ENCODE assay signal across 2 cellular contexts in the genomic region with DNA sequence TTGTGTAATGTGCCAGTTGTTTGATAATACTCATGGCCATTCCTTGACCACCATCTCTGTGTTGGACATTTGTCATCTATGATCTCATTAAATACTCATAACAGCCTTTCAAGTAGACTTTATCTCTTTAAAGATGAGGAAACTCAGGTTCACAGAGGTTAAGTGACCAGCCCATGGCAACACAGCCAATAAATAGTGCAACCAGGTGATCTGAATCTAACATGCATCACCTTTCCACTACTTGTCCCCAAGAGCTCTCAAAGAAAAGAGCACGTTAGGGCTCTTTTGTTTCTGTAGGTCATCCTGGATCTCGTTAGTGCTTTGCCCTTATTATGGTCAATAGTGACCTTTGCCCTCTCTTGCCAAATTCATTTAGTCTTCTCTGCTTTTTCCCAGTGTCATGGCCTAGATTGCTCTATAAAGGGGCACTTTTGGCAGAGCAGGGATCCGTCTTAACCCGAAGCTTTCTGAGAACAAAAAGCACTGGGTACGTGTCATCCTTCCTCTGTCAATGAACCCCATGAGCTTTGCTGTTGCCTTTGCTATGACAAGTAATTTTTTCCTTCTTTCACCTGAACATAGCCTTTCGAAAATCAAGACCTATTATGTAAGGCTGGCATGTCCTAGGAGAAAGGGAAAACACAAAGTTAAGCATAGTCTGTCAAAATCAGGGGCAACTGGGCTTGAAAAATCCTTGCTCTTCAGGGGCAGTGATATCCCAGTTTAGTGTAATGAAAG.
A peak's percentile ranks its signal among the peaks of the same experiment; 100 is the strongest.
TF ChIP-seq lines count a peak whose summit lies in the region.

No MANE protein-coding gene starts in this region.

TF ChIP-seq in liver, 16 proteins besides CTCF, POLR2A, EP300 and RAD21 (continued from another document):
- TF ChIP-seq, protein P1, sequence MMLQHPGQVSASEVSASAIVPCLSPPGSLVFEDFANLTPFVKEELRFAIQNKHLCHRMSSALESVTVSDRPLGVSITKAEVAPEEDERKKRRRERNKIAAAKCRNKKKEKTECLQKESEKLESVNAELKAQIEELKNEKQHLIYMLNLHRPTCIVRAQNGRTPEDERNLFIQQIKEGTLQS (IDR thresholded peaks at IDR 0.05), result no peak
- TF ChIP-seq SP1 (IDR thresholded peaks at IDR 0.05) (peak; percentile 55), HNF4G (IDR thresholded peaks at IDR 0.05) (peak; percentile 74), HNF4A (conservative IDR thresholded peaks at IDR 0.05) (peak; percentile 89 to 93), RXRA (IDR thresholded peaks at IDR 0.05) (peak; percentile 60 to 74), TAF1 (conservative IDR thresholded peaks at IDR 0.05) (no peak), FOXA2 (IDR thresholded peaks at IDR 0.05) (peak; percentile 9), YY1 (IDR thresholded peaks at IDR 0.05) (peak; percentile 33), JUND (IDR thresholded peaks at IDR 0.05) (no peak)
- TF ChIP-seq, protein P2, sequence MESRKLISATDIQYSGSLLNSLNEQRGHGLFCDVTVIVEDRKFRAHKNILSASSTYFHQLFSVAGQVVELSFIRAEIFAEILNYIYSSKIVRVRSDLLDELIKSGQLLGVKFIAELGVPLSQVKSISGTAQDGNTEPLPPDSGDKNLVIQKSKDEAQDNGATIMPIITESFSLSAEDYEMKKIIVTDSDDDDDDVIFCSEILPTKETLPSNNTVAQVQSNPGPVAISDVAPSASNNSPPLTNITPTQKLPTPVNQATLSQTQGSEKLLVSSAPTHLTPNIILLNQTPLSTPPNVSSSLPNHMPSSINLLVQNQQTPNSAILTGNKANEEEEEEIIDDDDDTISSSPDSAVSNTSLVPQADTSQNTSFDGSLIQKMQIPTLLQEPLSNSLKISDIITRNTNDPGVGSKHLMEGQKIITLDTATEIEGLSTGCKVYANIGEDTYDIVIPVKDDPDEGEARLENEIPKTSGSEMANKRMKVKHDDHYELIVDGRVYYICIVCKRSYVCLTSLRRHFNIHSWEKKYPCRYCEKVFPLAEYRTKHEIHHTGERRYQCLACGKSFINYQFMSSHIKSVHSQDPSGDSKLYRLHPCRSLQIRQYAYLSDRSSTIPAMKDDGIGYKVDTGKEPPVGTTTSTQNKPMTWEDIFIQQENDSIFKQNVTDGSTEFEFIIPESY (IDR thresholded peaks at IDR 0.05), result no peak
- TF ChIP-seq, protein P3, sequence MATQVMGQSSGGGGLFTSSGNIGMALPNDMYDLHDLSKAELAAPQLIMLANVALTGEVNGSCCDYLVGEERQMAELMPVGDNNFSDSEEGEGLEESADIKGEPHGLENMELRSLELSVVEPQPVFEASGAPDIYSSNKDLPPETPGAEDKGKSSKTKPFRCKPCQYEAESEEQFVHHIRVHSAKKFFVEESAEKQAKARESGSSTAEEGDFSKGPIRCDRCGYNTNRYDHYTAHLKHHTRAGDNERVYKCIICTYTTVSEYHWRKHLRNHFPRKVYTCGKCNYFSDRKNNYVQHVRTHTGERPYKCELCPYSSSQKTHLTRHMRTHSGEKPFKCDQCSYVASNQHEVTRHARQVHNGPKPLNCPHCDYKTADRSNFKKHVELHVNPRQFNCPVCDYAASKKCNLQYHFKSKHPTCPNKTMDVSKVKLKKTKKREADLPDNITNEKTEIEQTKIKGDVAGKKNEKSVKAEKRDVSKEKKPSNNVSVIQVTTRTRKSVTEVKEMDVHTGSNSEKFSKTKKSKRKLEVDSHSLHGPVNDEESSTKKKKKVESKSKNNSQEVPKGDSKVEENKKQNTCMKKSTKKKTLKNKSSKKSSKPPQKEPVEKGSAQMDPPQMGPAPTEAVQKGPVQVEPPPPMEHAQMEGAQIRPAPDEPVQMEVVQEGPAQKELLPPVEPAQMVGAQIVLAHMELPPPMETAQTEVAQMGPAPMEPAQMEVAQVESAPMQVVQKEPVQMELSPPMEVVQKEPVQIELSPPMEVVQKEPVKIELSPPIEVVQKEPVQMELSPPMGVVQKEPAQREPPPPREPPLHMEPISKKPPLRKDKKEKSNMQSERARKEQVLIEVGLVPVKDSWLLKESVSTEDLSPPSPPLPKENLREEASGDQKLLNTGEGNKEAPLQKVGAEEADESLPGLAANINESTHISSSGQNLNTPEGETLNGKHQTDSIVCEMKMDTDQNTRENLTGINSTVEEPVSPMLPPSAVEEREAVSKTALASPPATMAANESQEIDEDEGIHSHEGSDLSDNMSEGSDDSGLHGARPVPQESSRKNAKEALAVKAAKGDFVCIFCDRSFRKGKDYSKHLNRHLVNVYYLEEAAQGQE (IDR thresholded peaks at IDR 0.05), result no peak

TF ChIP-seq in HepG2, 621 proteins besides CTCF, POLR2A, EP300 and RAD21 (continued from another document):
- TF ChIP-seq HNRNPK (IDR thresholded peaks at IDR 0.05; ENCODE audit: low read depth, low read length, poor library complexity, severe bottlenecking), result no peak
- TF ChIP-seq, protein P4, sequence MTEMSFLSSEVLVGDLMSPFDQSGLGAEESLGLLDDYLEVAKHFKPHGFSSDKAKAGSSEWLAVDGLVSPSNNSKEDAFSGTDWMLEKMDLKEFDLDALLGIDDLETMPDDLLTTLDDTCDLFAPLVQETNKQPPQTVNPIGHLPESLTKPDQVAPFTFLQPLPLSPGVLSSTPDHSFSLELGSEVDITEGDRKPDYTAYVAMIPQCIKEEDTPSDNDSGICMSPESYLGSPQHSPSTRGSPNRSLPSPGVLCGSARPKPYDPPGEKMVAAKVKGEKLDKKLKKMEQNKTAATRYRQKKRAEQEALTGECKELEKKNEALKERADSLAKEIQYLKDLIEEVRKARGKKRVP (CRISPR knock-in tag; IDR thresholded peaks at IDR 0.05), result no peak
- TF ChIP-seq SRSF4 (IDR thresholded peaks at IDR 0.05; ENCODE audit: low read depth, low read length, poor library complexity, severe bottlenecking), result no peak
- TF ChIP-seq ZMYM4 (CRISPR knock-in tag; IDR thresholded peaks at IDR 0.05), result no peak
- no peak for TF ChIP-seq NPAS2 (CRISPR knock-in tag; IDR thresholded peaks at IDR 0.05; ENCODE audit: borderline replicate concordance)
- TF ChIP-seq, protein P5, sequence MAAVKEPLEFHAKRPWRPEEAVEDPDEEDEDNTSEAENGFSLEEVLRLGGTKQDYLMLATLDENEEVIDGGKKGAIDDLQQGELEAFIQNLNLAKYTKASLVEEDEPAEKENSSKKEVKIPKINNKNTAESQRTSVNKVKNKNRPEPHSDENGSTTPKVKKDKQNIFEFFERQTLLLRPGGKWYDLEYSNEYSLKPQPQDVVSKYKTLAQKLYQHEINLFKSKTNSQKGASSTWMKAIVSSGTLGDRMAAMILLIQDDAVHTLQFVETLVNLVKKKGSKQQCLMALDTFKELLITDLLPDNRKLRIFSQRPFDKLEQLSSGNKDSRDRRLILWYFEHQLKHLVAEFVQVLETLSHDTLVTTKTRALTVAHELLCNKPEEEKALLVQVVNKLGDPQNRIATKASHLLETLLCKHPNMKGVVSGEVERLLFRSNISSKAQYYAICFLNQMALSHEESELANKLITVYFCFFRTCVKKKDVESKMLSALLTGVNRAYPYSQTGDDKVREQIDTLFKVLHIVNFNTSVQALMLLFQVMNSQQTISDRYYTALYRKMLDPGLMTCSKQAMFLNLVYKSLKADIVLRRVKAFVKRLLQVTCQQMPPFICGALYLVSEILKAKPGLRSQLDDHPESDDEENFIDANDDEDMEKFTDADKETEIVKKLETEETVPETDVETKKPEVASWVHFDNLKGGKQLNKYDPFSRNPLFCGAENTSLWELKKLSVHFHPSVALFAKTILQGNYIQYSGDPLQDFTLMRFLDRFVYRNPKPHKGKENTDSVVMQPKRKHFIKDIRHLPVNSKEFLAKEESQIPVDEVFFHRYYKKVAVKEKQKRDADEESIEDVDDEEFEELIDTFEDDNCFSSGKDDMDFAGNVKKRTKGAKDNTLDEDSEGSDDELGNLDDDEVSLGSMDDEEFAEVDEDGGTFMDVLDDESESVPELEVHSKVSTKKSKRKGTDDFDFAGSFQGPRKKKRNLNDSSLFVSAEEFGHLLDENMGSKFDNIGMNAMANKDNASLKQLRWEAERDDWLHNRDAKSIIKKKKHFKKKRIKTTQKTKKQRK (IDR thresholded peaks at IDR 0.05; ENCODE audit: low read length), result no peak
- TF ChIP-seq, protein P6, sequence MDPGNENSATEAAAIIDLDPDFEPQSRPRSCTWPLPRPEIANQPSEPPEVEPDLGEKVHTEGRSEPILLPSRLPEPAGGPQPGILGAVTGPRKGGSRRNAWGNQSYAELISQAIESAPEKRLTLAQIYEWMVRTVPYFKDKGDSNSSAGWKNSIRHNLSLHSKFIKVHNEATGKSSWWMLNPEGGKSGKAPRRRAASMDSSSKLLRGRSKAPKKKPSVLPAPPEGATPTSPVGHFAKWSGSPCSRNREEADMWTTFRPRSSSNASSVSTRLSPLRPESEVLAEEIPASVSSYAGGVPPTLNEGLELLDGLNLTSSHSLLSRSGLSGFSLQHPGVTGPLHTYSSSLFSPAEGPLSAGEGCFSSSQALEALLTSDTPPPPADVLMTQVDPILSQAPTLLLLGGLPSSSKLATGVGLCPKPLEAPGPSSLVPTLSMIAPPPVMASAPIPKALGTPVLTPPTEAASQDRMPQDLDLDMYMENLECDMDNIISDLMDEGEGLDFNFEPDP (CRISPR knock-in tag; conservative IDR thresholded peaks at IDR 0.05), result no peak
- TF ChIP-seq ASH2L (IDR thresholded peaks at IDR 0.05; ENCODE audit: insufficient read length, low read depth, low read length), result no peak
